1 cellular context compared by ENCODE assay signal in the genomic region with DNA sequence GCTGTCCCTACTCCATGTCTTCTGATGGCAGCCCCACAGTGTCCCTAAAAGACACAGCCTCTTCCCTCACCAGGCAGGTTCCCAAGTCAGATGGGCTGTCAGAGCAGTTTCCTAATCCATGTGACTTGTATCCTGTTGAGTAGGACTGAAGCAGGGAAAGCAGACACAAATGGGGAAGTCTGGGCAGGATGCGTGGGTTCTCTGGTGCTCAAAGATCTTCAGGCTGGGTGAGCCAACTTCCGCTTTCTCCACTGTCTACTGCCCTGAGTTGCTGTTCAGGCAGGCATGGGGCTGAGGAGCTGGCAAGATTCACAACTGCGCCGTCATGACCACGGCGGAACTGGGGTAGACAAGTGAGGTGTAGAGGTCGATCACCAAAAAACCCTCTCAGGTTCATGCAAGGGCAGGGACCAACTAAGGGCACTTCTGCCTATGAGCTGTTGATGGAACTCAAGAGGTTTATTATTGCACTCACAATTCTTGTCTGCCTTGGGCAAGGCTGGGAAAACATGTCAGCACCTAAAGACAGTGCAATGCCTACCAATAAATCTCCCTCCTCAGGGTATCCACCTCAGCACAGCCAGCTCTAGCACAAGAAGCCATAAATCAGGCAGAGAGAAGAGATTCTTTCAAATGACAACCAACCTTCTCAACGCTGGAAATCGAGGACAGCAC.
TF ChIP-seq lines count a peak whose summit lies in the region.

No MANE protein-coding gene starts in this region.

TF ChIP-seq in IMR-90, 13 proteins besides CTCF, POLR2A, EP300 and RAD21 (continued from another document):
- no peak for TF ChIP-seq NFE2L2 (IDR thresholded peaks at IDR 0.05; ENCODE audit: low read depth, low read length)
